21 cellular contexts compared by ENCODE assay signal in genomic region chr18:3395466-3395865, GRCh38.
"Had no signal": no experiment of that assay in that cellular context is flagged by ENCODE, and none has a peak within 500 bp of the region (broad histone marks: within the 10 kb centered on the region; RNA-seq: fewer than 3 reads in every experiment).

No MANE protein-coding gene starts in this region.

- H3K27ac ChIP-seq: KMS-11, RWPE1 had no signal

- DNase-seq: Kasumi-1, MV-4-11, NCI-H1048, NCI-H1105, NCI-H1417, NCI-H1436 treated with DMSO at 0.1 percent for 48 hours, NCI-H1694, NCI-H187 treated with DMSO at 0.1 percent for 48 hours, NCI-H2029 treated with DMSO at 0.1 percent for 48 hours, NCI-H2171 treated with DMSO at 0.1 percent for 48 hours, NCI-H345, NCI-H446 treated with DMSO at 0.1 percent for 48 hours, NCI-H510A treated with DMSO at 0.1 percent for 48 hours, NCI-H526, NCI-H82, SHP77, SK-N-SH had no signal

- H3K4me3 ChIP-seq: K562 had no signal

- ATAC-seq: K562, Panc1 had no signal

- H3K9me3 ChIP-seq: SK-N-SH had no signal
